In genomic region chr6:150641398-150642139, GRCh38 we compare ENCODE assay signal across 1 cellular context.
TF ChIP-seq lines count a peak whose summit lies in the region.

No MANE protein-coding gene starts in this region.

TF ChIP-seq in GM12878, 131 proteins besides CTCF, POLR2A, EP300 and RAD21 (continued from another document):
- no peak for TF ChIP-seq SMAD5 (IDR thresholded peaks at IDR 0.05; ENCODE audit: low read depth)
- peak; percentile 82 for TF ChIP-seq SPI1 (IDR thresholded peaks at IDR 0.05; ENCODE audit: borderline replicate concordance, insufficient read depth, low read depth, low read length)
- TF ChIP-seq BCL3 (IDR thresholded peaks at IDR 0.05; ENCODE audit: borderline replicate concordance, insufficient read depth, low read depth, low read length, poor library complexity, severe bottlenecking) = no peak
- TF ChIP-seq STAT3 (IDR thresholded peaks at IDR 0.05; ENCODE audit: low read depth, low read length) = no peak
- no peak for TF ChIP-seq BMI1 (IDR thresholded peaks at IDR 0.05; ENCODE audit: borderline replicate concordance)
- TF ChIP-seq ELK1 (IDR thresholded peaks at IDR 0.05; ENCODE audit: low read depth, low read length) = no peak
- TF ChIP-seq STAT1 (conservative IDR thresholded peaks at IDR 0.05) = no peak
- TF ChIP-seq ZNF207 (IDR thresholded peaks at IDR 0.05; ENCODE audit: borderline replicate concordance) = no peak
- TF ChIP-seq KAT2A (conservative IDR thresholded peaks at IDR 0.05; ENCODE audit: control insufficient read depth, low read depth, low read length) = no peak
- no peak for TF ChIP-seq IRF5 (IDR thresholded peaks at IDR 0.05; ENCODE audit: borderline replicate concordance)
- TF ChIP-seq NR2F1 (conservative IDR thresholded peaks at IDR 0.05) = no peak
- peak; percentile 56 for TF ChIP-seq EED (IDR thresholded peaks at IDR 0.05; ENCODE audit: low read depth)
- no peak for TF ChIP-seq USF2 (IDR thresholded peaks at IDR 0.05; ENCODE audit: borderline replicate concordance, low read depth, low read length)
- 0 out of 2 replicates have a peak, but pooled peaks have one; percentile 36 for TF ChIP-seq PML (IDR thresholded peaks at IDR 0.05; ENCODE audit: low read length)
- TF ChIP-seq USF1 (IDR thresholded peaks at IDR 0.05; ENCODE audit: borderline replicate concordance, extremely low read length, insufficient read depth, low read depth, low read length) = no peak
- TF ChIP-seq POU2F2 (IDR thresholded peaks at IDR 0.05; ENCODE audit: borderline replicate concordance, low read depth, low read length) = peak; percentile 64; the same call in 1 of the 3 replicates
- TF ChIP-seq HSF1 (IDR thresholded peaks at IDR 0.05; ENCODE audit: low read depth, low read length) = no peak
- TF ChIP-seq YY1 (IDR thresholded peaks at IDR 0.05; ENCODE audit: low read depth, low read length) = 0 out of 2 replicates have a peak, but pooled peaks have one; percentile 10
- no peak for TF ChIP-seq TCF12 (IDR thresholded peaks at IDR 0.05; ENCODE audit: low read depth, low read length)
- no peak for TF ChIP-seq HDAC2 (IDR thresholded peaks at IDR 0.05)
- TF ChIP-seq NFXL1 (IDR thresholded peaks at IDR 0.05; ENCODE audit: borderline replicate concordance) = no peak
- 0 out of 2 replicates have a peak, but pooled peaks have one; percentile 15 for TF ChIP-seq SMARCA5 (IDR thresholded peaks at IDR 0.05)
- TF ChIP-seq ZNF384 (IDR thresholded peaks at IDR 0.05; ENCODE audit: borderline replicate concordance, low read depth, low read length) = peak; percentile 44; the same call in 1 of the 2 replicates
- no peak for TF ChIP-seq EZH2 (IDR thresholded peaks at IDR 0.05; ENCODE audit: borderline replicate concordance, control insufficient read depth, low read depth, low read length)
- no peak for TF ChIP-seq ZBTB40 (IDR thresholded peaks at IDR 0.05; ENCODE audit: borderline replicate concordance)
- TF ChIP-seq SP1 (IDR thresholded peaks at IDR 0.05; ENCODE audit: low read depth, low read length) = no peak
- no peak for TF ChIP-seq MLLT1 (IDR thresholded peaks at IDR 0.05)
- no peak for TF ChIP-seq CBFB (IDR thresholded peaks at IDR 0.05; ENCODE audit: low read depth)
- TF ChIP-seq ZNF622 (IDR thresholded peaks at IDR 0.05) = no peak
- TF ChIP-seq IKZF2 (IDR thresholded peaks at IDR 0.05) = peak in 1 of 2 experiments; percentile 29; a peak in 1 of 4 replicates
